8 cellular contexts compared by ENCODE assay signal in genomic region chr12:48995061-48995879, GRCh38.
DNase-seq lines count a peak whose midpoint lies in the region; ATAC-seq, FAIRE-seq and TF ChIP-seq lines count a peak whose summit lies in the region.

No MANE protein-coding gene starts in this region.

- H3K36me3 Mint-ChIP-seq in nephron progenitor cell (ENCODE audit: low read depth): no peaks in the 10 kb centered on the region

- no peak overlapping the region for H3K27ac Mint-ChIP-seq in nephron progenitor cell

- FAIRE-seq in D721Med (lab: Jason Lieb, UNC): no peak

- peaks cover 33% of the 10 kb centered on the region for H3K4me1 Mint-ChIP-seq in nephron progenitor cell

- TF ChIP-seq CTCF in D721Med (IDR thresholded peaks at IDR 0.05; ENCODE audit: insufficient read depth, missing control alignments): peak; percentile 77
- peak; percentile 63 for TF ChIP-seq CTCF in fibroblast of mammary gland (conservative IDR thresholded peaks at IDR 0.05; ENCODE audit: control insufficient read depth, insufficient read depth, low read depth, low read length)
- TF ChIP-seq CTCF in nephron progenitor cell (IDR thresholded peaks at IDR 0.05): peak; percentile 81

- H3K4me3 Mint-ChIP-seq in nephron progenitor cell: peak overlapping the region; percentile 37

- DNase-seq in D721Med (ENCODE audit: insufficient read length, low spot score): peak; percentile 100
- peak; percentile 77 to 80 for DNase-seq in NCI-H524 (lab: John Stamatoyannopoulos, UW)
- peak; percentile 67 for DNase-seq in activated T-cell treated with anti-CD3 and anti-CD28 coated beads, Interleukin-2, amount 50 U/mL, for 1 hour
- peak; percentile 73 for DNase-seq in fibroblast of mammary gland (ENCODE audit: low read depth)
- peak; percentile 88 for DNase-seq in nephron progenitor cell

- H3K27me3 Mint-ChIP-seq in nephron progenitor cell (ENCODE audit: low read depth, poor library complexity): peaks cover 73% of the 10 kb centered on the region

- no peaks in the 10 kb centered on the region for H3K9me3 Mint-ChIP-seq in nephron progenitor cell

- peak overlapping the region; percentile 27 for H3K4me3 ChIP-seq in fibroblast of mammary gland (ENCODE audit: control insufficient read depth, low read depth, low read length)

- ATAC-seq in HG02885 (IDR thresholded peaks at IDR 0.05; ENCODE audit: poor library complexity, unreplicated experiment) (peak; percentile 33), GM19328 (IDR thresholded peaks at IDR 0.05; ENCODE audit: unreplicated experiment) (no peak), GM19467 (IDR thresholded peaks at IDR 0.05; ENCODE audit: unreplicated experiment) (no peak)
